ENCODE assay signal across 8 cellular contexts in genomic region chr10:24723788-24724380, GRCh38. TPM values are rescaled to one million over a fixed set of nuclear protein-coding genes. Genes with fewer than 3 reads are reported as not detected.
A peak's percentile ranks its signal among the peaks of the same experiment; 100 is the strongest.
DNase-seq lines count a peak whose midpoint lies in the region; ATAC-seq and TF ChIP-seq lines count a peak whose summit lies in the region.

ARHGAP21 (minus strand) TSS chr10:24723887; CDS start chr10:24721899, 1,988 bp downstream.

- no peaks in the 10 kb centered on the region for H3K9me3 ChIP-seq in HCT116 (ENCODE audit: control insufficient read depth in 1 of 2, insufficient read depth in 1 of 2, low read depth in 1 of 2, low read length in 2 of 2)
- H3K9me3 ChIP-seq in lower lobe of right lung = no peaks in the 10 kb centered on the region

- no peak for TF ChIP-seq POLR2A in HCT116 (IDR thresholded peaks at IDR 0.05; ENCODE audit: borderline replicate concordance, extremely low read depth, insufficient read depth, insufficient read length)

- H3K4me2 ChIP-seq in HCT116 (ENCODE audit: low read length) = peak within 1 kb of the TSS; percentile 97

- peaks cover 36% of the 10 kb centered on the region for H3K79me2 ChIP-seq in HCT116 (ENCODE audit: insufficient read depth, low read length)

- peaks cover 3 to 19% of the 10 kb centered on the region in 2 experiments for H3K4me1 ChIP-seq in HCT116 (ENCODE audit: control insufficient read depth in 1 of 2, insufficient read depth in 2 of 2, low read length in 2 of 2)
- peaks cover 29% of the 10 kb centered on the region for H3K4me1 ChIP-seq in lower lobe of right lung

- peak; percentile 30 for TF ChIP-seq CTCF in GM12873 (IDR thresholded peaks at IDR 0.05; ENCODE audit: insufficient read depth, low read depth, low read length, missing control alignments)
- 0 out of 6 replicates have a peak, but pooled peaks of 1 of the 3 experiments have one; percentile 9 for TF ChIP-seq CTCF in HCT116 (IDR thresholded peaks at IDR 0.05 in 2 of 3, conservative IDR thresholded peaks at IDR 0.05 in 1 of 3; ENCODE audit: borderline replicate concordance in 1 of 3, insufficient read depth in 1 of 3, low read depth in 2 of 3, low read length in 2 of 3)
- TF ChIP-seq CTCF in lower lobe of right lung (IDR thresholded peaks at IDR 0.05) = no peak

- intact Hi-C loops in HCT116 (cut with micrococcal nuclease) = loop anchor here (1.0 to 2.0 kb wide), 4 partner anchors 81 to 357 kb away; partner anchors contain the start of genes ENKUR and THNSL1
- intact Hi-C loops in lower lobe of right lung (cut with DNase I) = no loop called here

- peak within 1 kb of the TSS; percentile 76 to 77 for H3K4me3 ChIP-seq in HCT116 (replicated peaks in 1 of 2; ENCODE audit: low read depth in 1 of 2, low read length in 2 of 2)
- H3K4me3 ChIP-seq in lower lobe of right lung = peak within 1 kb of the TSS; percentile 86

- RAD21 ChIA-PET in HCT116 (lab: Charles Lee; ENCODE audit: low non-redundant PET in 1 of 2, low total read pairs in 2 of 2, uncharacterized antibody in 2 of 2, unreplicated experiment in 2 of 2) = no interaction called here

- CTCF ChIA-PET in HCT116 (lab: Charles Lee) = interaction anchor here (1.4 to 1.5 kb wide), 2 partner anchors 81 to 106 kb away, joined by 3 to 4 read pairs; no protein-coding TSS in a partner anchor

- DNase-seq in HCT116 (ENCODE audit: low read depth, low spot score) = no peak
- peak; percentile 30 for DNase-seq in NCI-H128 (lab: John Stamatoyannopoulos, UW; ENCODE audit: unreplicated experiment)
- DNase-seq in activated CD4-positive, alpha-beta T cell treated with anti-CD3 and anti-CD28 coated beads, Interleukin-2, amount 50 U/mL, for 4 hours = peak; percentile 24 to 27
- peak; percentile 17 for DNase-seq in effector CD8-positive, alpha-beta T cell (lab: John Stamatoyannopoulos, UW)
- peak; percentile 75 for DNase-seq in lower lobe of right lung
- DNase-seq in stimulated activated CD8-positive, alpha-beta memory T cell treated with anti-CD3 and anti-CD28 coated beads, Interleukin-12 subunit alpha, Interleukin-12 subunit beta, amount 100 ng/mL, for 4 hours (ENCODE audit: low read depth) = peak; percentile 14

- H3K36me3 ChIP-seq in HCT116 (ENCODE audit: control insufficient read depth in 1 of 2, insufficient read depth in 2 of 2, low read length in 2 of 2) = no peaks in the 10 kb centered on the region; a peak in 1 of 4 replicates
- no peaks in the 10 kb centered on the region for H3K36me3 ChIP-seq in lower lobe of right lung

- H4K20me1 ChIP-seq in HCT116 (ENCODE audit: insufficient read depth) = no peaks in the 10 kb centered on the region

- no peaks in the 10 kb centered on the region for H3K9me2 ChIP-seq in HCT116 (ENCODE audit: insufficient read depth)

- POLR2A ChIA-PET in HCT116 (lab: Charles Lee) = interaction anchor here (1.0 kb wide), 1 partner anchor 22 kb away, joined by 3 read pairs; no protein-coding TSS in a partner anchor

- ATAC-seq in HCT116 (peak; percentile 44), lower lobe of right lung (peak; percentile 56 to 72), GM18520 (IDR thresholded peaks at IDR 0.05; ENCODE audit: unreplicated experiment) (no peak)

- peak within 1 kb of the TSS; percentile 85 for H3K9ac ChIP-seq in HCT116 (ENCODE audit: low read length)

- H3K27ac ChIP-seq in HCT116 (ENCODE audit: low read depth, low read length) (peak within 1 kb of the TSS; percentile 90), lower lobe of right lung (peak within 1 kb of the TSS; percentile 95)

- TF ChIP-seq RAD21 in HCT116 (IDR thresholded peaks at IDR 0.05; ENCODE audit: low read depth) = no peak

- no TSS peak for BruUV-seq in HCT116 (replicated peaks; lab: Mats Ljungman, UMichigan)

- H3K27me3 ChIP-seq in HCT116 (ENCODE audit: insufficient read depth, low read length) (no peaks in the 10 kb centered on the region), lower lobe of right lung (ENCODE audit: low read depth) (no peaks in the 10 kb centered on the region)

- H2AFZ ChIP-seq in HCT116 (ENCODE audit: low read depth, low read length, poor library complexity, severe bottlenecking) = no peak within 1 kb of the TSS

TF ChIP-seq in HCT116, 20 proteins besides CTCF, POLR2A, EP300 and RAD21:
- TF ChIP-seq EGR1 (IDR thresholded peaks at IDR 0.05; ENCODE audit: low read depth) = peak; percentile 60
- TF ChIP-seq ZNF274 (IDR thresholded peaks at IDR 0.05; ENCODE audit: low read depth, low read length) = no peak
- peak; percentile 8; the same call in 1 of the 2 replicates for TF ChIP-seq SIN3A (IDR thresholded peaks at IDR 0.05; ENCODE audit: low read depth)
- no peak for TF ChIP-seq TCF7L2 (IDR thresholded peaks at IDR 0.05; ENCODE audit: borderline replicate concordance, extremely low read depth, insufficient read depth, insufficient read length)

RNA-seq across cellular contexts. Expression of gene ARHGAP21, which starts in this region (rescaled TPM):
- total RNA-seq in HCT116 (2021; ENCODE audit: unreplicated experiment) (47.7 TPM), lower lobe of right lung (83.1 TPM)
- 18.8 and 19.1 TPM in 2 replicates for polyA plus RNA-seq in HCT116 (2012)
